ENCODE assay signal across 15 cellular contexts in genomic region chr3:18808423-18808822, GRCh38.
DNase-seq lines count a peak whose midpoint lies in the region; ATAC-seq and TF ChIP-seq lines count a peak whose summit lies in the region.
"Had no signal": no experiment of that assay in that cellular context is flagged by ENCODE, and none has a peak within 500 bp of the region (broad histone marks: within the 10 kb centered on the region; RNA-seq: fewer than 3 reads in every experiment).

No MANE protein-coding gene starts in this region.

- H3K9me3 Mint-ChIP-seq in activated naive CD4-positive, alpha-beta T cell treated with anti-CD3 and anti-CD28 coated beads for 36 hours = no peaks in the 10 kb centered on the region
- peaks cover 19% of the 10 kb centered on the region for H3K9me3 Mint-ChIP-seq in osteocyte (ENCODE audit: unreplicated experiment)
- H3K9me3 Mint-ChIP-seq: CD4-positive, CD25-positive, alpha-beta regulatory T cell had no signal

- no peak for ATAC-seq in gastroesophageal sphincter

- WGBS in gastroesophageal sphincter (ENCODE audit: low coverage in 1 of 2), 2 donors = 89 to 92% methylated on average over 6 of the region's 6 CpGs

- peak overlapping the region; percentile 20 for H3K27ac Mint-ChIP-seq in activated naive CD4-positive, alpha-beta T cell treated with anti-CD3 and anti-CD28 coated beads for 36 hours
- no peak overlapping the region for H3K27ac Mint-ChIP-seq in osteocyte (ENCODE audit: unreplicated experiment)
- H3K27ac Mint-ChIP-seq: CD4-positive, CD25-positive, alpha-beta regulatory T cell had no signal

- H3K27me3 ChIP-seq in gastroesophageal sphincter = no peaks in the 10 kb centered on the region
- H3K27me3 ChIP-seq: Peyer's patch had no signal

- peaks cover 33% of the 10 kb centered on the region for H3K4me1 Mint-ChIP-seq in activated naive CD4-positive, alpha-beta T cell treated with anti-CD3 and anti-CD28 coated beads for 36 hours (ENCODE audit: low read depth)
- no peaks in the 10 kb centered on the region for H3K4me1 Mint-ChIP-seq in osteocyte (ENCODE audit: unreplicated experiment)
- H3K4me1 Mint-ChIP-seq: CD4-positive, CD25-positive, alpha-beta regulatory T cell had no signal

- H3K4me3 ChIP-seq in skeletal muscle cell (ENCODE audit: low read depth, low read length) (no peak overlapping the region), gastroesophageal sphincter (no peak overlapping the region)
- H3K4me3 ChIP-seq: GM23248, Peyer's patch had no signal

- no peaks in the 10 kb centered on the region for H3K27me3 Mint-ChIP-seq in activated naive CD4-positive, alpha-beta T cell treated with anti-CD3 and anti-CD28 coated beads for 36 hours (ENCODE audit: low read depth)
- H3K27me3 Mint-ChIP-seq in osteocyte (ENCODE audit: unreplicated experiment) = no peaks in the 10 kb centered on the region
- H3K27me3 Mint-ChIP-seq: CD4-positive, CD25-positive, alpha-beta regulatory T cell had no signal

- no peaks in the 10 kb centered on the region for H3K36me3 Mint-ChIP-seq in activated naive CD4-positive, alpha-beta T cell treated with anti-CD3 and anti-CD28 coated beads for 36 hours (ENCODE audit: low read depth)
- H3K36me3 Mint-ChIP-seq in osteocyte (ENCODE audit: unreplicated experiment) = no peaks in the 10 kb centered on the region
- H3K36me3 Mint-ChIP-seq: CD4-positive, CD25-positive, alpha-beta regulatory T cell had no signal

- no peaks in the 10 kb centered on the region for H3K9me3 ChIP-seq in gastroesophageal sphincter
- H3K9me3 ChIP-seq: Peyer's patch had no signal

- TF ChIP-seq CTCF in osteocyte (IDR thresholded peaks at IDR 0.05) (no peak), gastroesophageal sphincter (IDR thresholded peaks at IDR 0.05) (no peak)

- no peak overlapping the region for H3K4me3 Mint-ChIP-seq in activated naive CD4-positive, alpha-beta T cell treated with anti-CD3 and anti-CD28 coated beads for 36 hours
- no peak overlapping the region for H3K4me3 Mint-ChIP-seq in osteocyte (ENCODE audit: unreplicated experiment)
- H3K4me3 Mint-ChIP-seq: CD4-positive, CD25-positive, alpha-beta regulatory T cell had no signal

- H3K36me3 ChIP-seq in gastroesophageal sphincter = no peaks in the 10 kb centered on the region
- H3K36me3 ChIP-seq: Peyer's patch had no signal

- no peak for DNase-seq in activated naive CD4-positive, alpha-beta T cell treated with anti-CD3 and anti-CD28 coated beads for 36 hours
- DNase-seq in activated naive CD4-positive, alpha-beta T cell treated with Interleukin-2 at 50 U/mL for 16 hours = no peak
- DNase-seq in M059J (ENCODE audit: low read depth) = peak; percentile 4
- DNase-seq in epithelial cell of prostate (ENCODE audit: low read depth, low spot score) = peak; percentile 33
- DNase-seq in skeletal muscle cell (ENCODE audit: low read depth) = peak; percentile 5
- DNase-seq in osteocyte (ENCODE audit: extremely low spot score, unreplicated experiment) = no peak
- DNase-seq: ACHN; CD4-positive, CD25-positive, alpha-beta regulatory T cell; DMS79 treated with DMSO at 0.1 percent for 48 hours; GM23248; NCI-H1436; NCI-H2029 treated with DMSO at 0.1 percent for 48 hours; NCI-H510A treated with DMSO at 0.1 percent for 48 hours; Peyer's patch had no signal

- TF ChIP-seq POLR2A in gastroesophageal sphincter (IDR thresholded peaks at IDR 0.05) = no peak

- intact Hi-C loops in activated naive CD4-positive, alpha-beta T cell treated with anti-CD3 and anti-CD28 coated beads for 36 hours (cut with micrococcal nuclease) = no loop called here

- no peaks in the 10 kb centered on the region for H3K4me1 ChIP-seq in gastroesophageal sphincter
- H3K4me1 ChIP-seq: Peyer's patch had no signal

- CTCF ChIA-PET in activated naive CD4-positive, alpha-beta T cell treated with anti-CD3 and anti-CD28 coated beads for 36 hours (lab: Charles Lee) = interaction anchor here (1.2 kb wide), 1 partner anchor 10 kb away, joined by 3 read pairs; no protein-coding TSS in a partner anchor

- H3K27ac ChIP-seq in epithelial cell of prostate = no peak overlapping the region
- no peak overlapping the region for H3K27ac ChIP-seq in gastroesophageal sphincter
- H3K27ac ChIP-seq: GM23248, Peyer's patch had no signal

- TF ChIP-seq EP300 in gastroesophageal sphincter (IDR thresholded peaks at IDR 0.05) = no peak

Comparison
In these comparisons a context has a peak if more than half of its experiments do, and no peak if none do; other contexts are left out.
1. DNase-seq: peak in M059J (single experiment), epithelial cell of prostate (single experiment) and skeletal muscle cell (single experiment); none in activated naive CD4-positive, alpha-beta T cell treated with anti-CD3 and anti-CD28 coated beads for 36 hours (single experiment), activated naive CD4-positive, alpha-beta T cell treated with Interleukin-2 at 50 U/mL for 16 hours (single experiment) and osteocyte (single experiment).